11 cellular contexts compared by ENCODE assay signal in the genomic region with DNA sequence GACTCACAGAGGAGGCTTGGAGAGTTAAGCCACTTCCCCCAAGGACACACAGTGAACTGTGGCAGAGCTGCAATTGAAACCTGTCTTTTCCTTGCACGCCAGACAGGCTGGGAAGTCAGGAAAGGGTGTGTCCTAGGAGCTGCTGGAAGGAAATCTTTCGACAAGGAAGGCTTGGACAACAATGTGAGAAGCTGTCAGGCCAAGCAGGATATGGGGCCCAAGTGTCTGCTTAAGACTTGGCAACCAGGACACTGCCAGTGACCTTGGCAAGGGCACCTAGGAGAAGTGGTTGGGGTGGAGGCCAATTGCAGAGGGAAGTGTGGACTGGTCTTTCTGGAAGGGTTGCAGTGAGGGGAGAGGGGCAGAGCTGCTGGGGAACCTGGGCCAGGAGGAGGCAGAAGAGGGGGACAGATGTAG. TPM values are rescaled to one million over a fixed set of nuclear protein-coding genes. Genes with fewer than 3 reads are reported as not detected.
A peak's percentile ranks its signal among the peaks of the same experiment; 100 is the strongest.
DNase-seq lines count a peak whose midpoint lies in the region; ATAC-seq, FAIRE-seq and TF ChIP-seq lines count a peak whose summit lies in the region.
"Had no signal": no experiment of that assay in that cellular context is flagged by ENCODE, and none has a peak within 500 bp of the region (broad histone marks: within the 10 kb centered on the region; RNA-seq: fewer than 3 reads in every experiment).

No MANE protein-coding gene starts in this region.

- no peak for TF ChIP-seq POLR2A in K562 (conservative IDR thresholded peaks at IDR 0.05)
- TF ChIP-seq POLR2A in thyroid gland (IDR thresholded peaks at IDR 0.05), result peak in 1 of 2 donors; percentile 42
- TF ChIP-seq POLR2A in GM18505 (IDR thresholded peaks at IDR 0.05; ENCODE audit: borderline replicate concordance, extremely low read depth, insufficient read depth, insufficient read length), result no peak

- H3K9ac ChIP-seq in K562 (ENCODE audit: insufficient read depth in 1 of 2, low read depth in 2 of 2, low read length in 2 of 2), result peak overlapping the region in 1 of 2 experiments; percentile 61; a peak in 1 of 4 replicates

- H4K20me1 ChIP-seq in K562 (replicated peaks; ENCODE audit: control insufficient read depth, insufficient read depth, low read length), result no peaks in the 10 kb centered on the region

- intact Hi-C loops in K562 (cut with micrococcal nuclease) (no loop called here), left lung (cut with DNase I) (no loop called here), thyroid gland (cut with DNase I) (no loop called here)

- H3K4me3 ChIP-seq in K562, result no peak overlapping the region
- no peak overlapping the region for H3K4me3 ChIP-seq in left lung
- H3K4me3 ChIP-seq in thyroid gland (replicated peaks in 1 of 3), result no peak overlapping the region

- BruUV-seq in K562 (replicated peaks; lab: Mats Ljungman, UMichigan), result no TSS peak

- H3K27ac ChIP-seq in K562 (ENCODE audit: extremely low read depth, low read depth, low read length), result no peak overlapping the region
- H3K27ac ChIP-seq in left lung, result peak overlapping the region; percentile 75 to 87
- H3K27ac ChIP-seq in thyroid gland, result peak overlapping the region; percentile 83 to 93 (median 89)

- peak; percentile 63 for FAIRE-seq in K562 (lab: Jason Lieb, UNC)
- FAIRE-seq: islet of Langerhans had no signal

- H3K9me3 ChIP-seq in K562 (replicated peaks; ENCODE audit: control insufficient read depth, insufficient read depth, low read depth, low read length) (no peaks in the 10 kb centered on the region), left lung (no peaks in the 10 kb centered on the region), thyroid gland (no peaks in the 10 kb centered on the region)

- H3K36me3 ChIP-seq in K562 (ENCODE audit: control insufficient read depth, insufficient read depth, low read length), result no peaks in the 10 kb centered on the region
- H3K36me3 ChIP-seq in left lung, result peaks cover 0 to 22% of the 10 kb centered on the region in 2 donors
- H3K36me3 ChIP-seq in thyroid gland, result no peaks in the 10 kb centered on the region

- no peak overlapping the region for H3K4me2 ChIP-seq in K562 (ENCODE audit: insufficient read depth, low read length)

- no peak for TF ChIP-seq EP300 in K562 (IDR thresholded peaks at IDR 0.05; ENCODE audit: low read length)

- 25% methylated on average over 2 of the region's 2 CpGs for WGBS in K562 (ENCODE audit: insufficient coverage, low coverage, missing lambda C conversion rate)
- 16 to 23% methylated on average over 2 of the region's 2 CpGs for WGBS in thyroid gland, 2 donors

- H3K4me1 ChIP-seq in K562 (replicated peaks in 1 of 2; ENCODE audit: control insufficient read depth in 2 of 2, insufficient read depth in 2 of 2, low read length in 2 of 2) (peaks cover 16 to 51% of the 10 kb centered on the region in 2 experiments; a peak in 4 of 5 replicates), left lung (peaks cover 29 to 59% of the 10 kb centered on the region in 2 donors), thyroid gland (peaks cover 48 to 55% of the 10 kb centered on the region in 2 donors)

- H3K9me1 ChIP-seq in K562 (ENCODE audit: control insufficient read depth, insufficient read depth, low read length), result no peaks in the 10 kb centered on the region

- DNase-seq in NOMO-1 (lab: John Stamatoyannopoulos, UW; ENCODE audit: unreplicated experiment in 2 of 2) (peak; percentile 20 to 45), NOMO-1 treated with dmso at 0.1 percent for 144 hours (lab: John Stamatoyannopoulos, UW; ENCODE audit: unreplicated experiment) (no peak), K562 (ENCODE audit: extremely low read depth in 1 of 4, low spot score in 3 of 4) (no peak), left lung (peak in 1 of 2 donors; percentile 67), thyroid gland (peak; percentile 87 to 89), globus pallidus (ENCODE audit: low spot score) (no peak), pons (ENCODE audit: low spot score) (no peak)

- peaks cover 15% of the 10 kb centered on the region; the same call in 2 of the 3 replicates for H3K79me2 ChIP-seq in K562 (ENCODE audit: control insufficient read depth, insufficient read depth, low read length)

- in situ Hi-C loops in K562 (cut with MboI), result no loop called here

- POLR2A ChIA-PET in K562 (lab: Yijun Ruan, JAX), result interaction anchor here (0.6 to 2.5 kb wide), 3 partner anchors 10 to 846 kb away, joined by 3 to 9 read pairs (median 5); no protein-coding TSS in a partner anchor

- H3K27me3 ChIP-seq in K562 (ENCODE audit: control insufficient read depth in 2 of 2, insufficient read depth in 2 of 2, low read length in 2 of 2), result no peaks in the 10 kb centered on the region
- no peaks in the 10 kb centered on the region for H3K27me3 ChIP-seq in left lung
- no peaks in the 10 kb centered on the region for H3K27me3 ChIP-seq in thyroid gland

- H2AFZ ChIP-seq in K562 (ENCODE audit: low read depth, low read length), result peak overlapping the region; percentile 14; the same call in 1 of the 2 replicates

- TF ChIP-seq CTCF in K562 (IDR thresholded peaks at IDR 0.05 in 2 of 3, conservative IDR thresholded peaks at IDR 0.05 in 1 of 3; ENCODE audit: insufficient read depth in 2 of 3, low read depth in 1 of 3, low read length in 3 of 3), result no peak
- no peak for TF ChIP-seq CTCF in left lung (IDR thresholded peaks at IDR 0.05)
- peak in 1 of 6 experiments; percentile 4 for TF ChIP-seq CTCF in thyroid gland (IDR thresholded peaks at IDR 0.05)

- CTCF ChIA-PET in K562 (lab: Yijun Ruan, JAX; ENCODE audit: low intra/inter-chr PET ratio), result no interaction called here

- TF ChIP-seq RAD21 in K562 (CRISPR knock-in tag; conservative IDR thresholded peaks at IDR 0.05 in 1 of 2, IDR thresholded peaks at IDR 0.05 in 1 of 2), result no peak

- ATAC-seq in K562 (no peak), left lung (peak; percentile 19), GM18505 (IDR thresholded peaks at IDR 0.05; ENCODE audit: unreplicated experiment) (no peak)
- ATAC-seq: HCT116 had no signal

RNA-seq across cellular contexts. Expression of gene CAMKK1, which starts 2.1 kb away (rescaled TPM):
- total RNA-seq in K562 (2011; cell fraction: chromatin; rRNA removed; ENCODE audit: low replicate concordance), result 11.8 and 29.1 TPM in 2 replicates
- 17.0 TPM in 2 replicates for total RNA-seq in K562 (2011; cell fraction: nucleolus; rRNA removed)
- 12.7 and 13.1 TPM in 2 replicates for total RNA-seq in K562 (2011; cell fraction: nucleoplasm; rRNA removed)
- total RNA-seq in K562 (2014; rRNA removed), result 4.9 and 6.2 TPM in 2 replicates
- total RNA-seq in K562 (2014; rRNA removed; fragmentation: Illumina TruSeq; extraction: Trizol), result 1.7 and 2.2 TPM in 2 replicates
- 4.4 and 4.5 TPM in 2 replicates for total RNA-seq in K562 (2015; rRNA removed; fragmentation: Illumina TruSeq; extraction: Trizol)
- total RNA-seq in K562 (2021), result 6.7 and 7.5 TPM in 2 replicates
- 5.7 and 6.5 TPM in 2 replicates for polyA plus RNA-seq in K562 (2011; rRNA removed)
- polyA plus RNA-seq in K562 (2011; cell fraction: cytosol; rRNA removed), result 5.0 and 7.4 TPM in 2 replicates
- polyA plus RNA-seq in K562 (2011; cell fraction: nucleus; rRNA removed), result 17.5 and 25.4 TPM in 2 replicates
- 4.1 and 4.9 TPM in 2 replicates for polyA plus RNA-seq in K562 (2012)
- 5.1 and 6.5 TPM in 2 replicates for polyA plus RNA-seq in K562 (2014; fragmentation: Illumina TruSeq; extraction: Trizol)
- polyA plus RNA-seq in K562 (2014; fragmentation: Nextera tagmentation; extraction: Ambion mirVana), result under 1 TPM; 0.34 to 0.59 TPM
- 6.1 and 7.4 TPM in 2 replicates for polyA plus RNA-seq in K562 (2014; rRNA removed)
- polyA minus RNA-seq in K562 (2011; rRNA and poly(A)+ RNA removed), result 3.5 and 4.8 TPM in 2 replicates
- polyA minus RNA-seq in K562 (2011; cell fraction: cytosol; rRNA and poly(A)+ RNA removed), result 3.2 and 4.5 TPM in 2 replicates
- 7.5 and 8.2 TPM in 2 replicates for polyA minus RNA-seq in K562 (2011; cell fraction: nucleus; rRNA and poly(A)+ RNA removed)
- 10 to 100 TPM in 1 of 2 donors, 1 to 10 TPM in 1; 3.9 to 13.4 TPM for total RNA-seq in left lung
- 10 to 100 TPM in 1 of 4 donors, 1 to 10 TPM in 3; 5.9 to 10.1 (median 7.9) TPM for total RNA-seq in thyroid gland

RNA-seq across cellular contexts. Expression of gene P2RX1, which starts 21.3 kb away (rescaled TPM):
- 21.9 and 70.4 TPM in 2 replicates for total RNA-seq in K562 (2011; cell fraction: chromatin; rRNA removed; ENCODE audit: low replicate concordance)
- total RNA-seq in K562 (2011; cell fraction: nucleolus; rRNA removed), result 38.4 and 45.2 TPM in 2 replicates
- total RNA-seq in K562 (2011; cell fraction: nucleoplasm; rRNA removed), result 27.3 and 30.9 TPM in 2 replicates
- total RNA-seq in K562 (2014; rRNA removed) (13.3 and 16.0 TPM in 2 replicates), K562 (2014; rRNA removed; fragmentation: Illumina TruSeq; extraction: Trizol) (4.9 and 6.8 TPM in 2 replicates), K562 (2015; rRNA removed; fragmentation: Illumina TruSeq; extraction: Trizol) (8.1 and 9.6 TPM in 2 replicates), K562 (2021) (15.3 and 20.3 TPM in 2 replicates), left lung (10 to 100 TPM in 1 of 2 donors, 1 to 10 TPM in 1; 3.9 to 12.1 TPM), thyroid gland (under 1 TPM in 3 of 4 donors, not detected in 1; 0.11 to 0.54 (median 0.21) TPM)
- polyA plus RNA-seq in K562 (2011; rRNA removed) (12.2 and 13.6 TPM in 2 replicates), K562 (2014; fragmentation: Illumina TruSeq; extraction: Trizol) (10.3 and 17.6 TPM in 2 replicates), K562 (2014; fragmentation: Nextera tagmentation; extraction: Ambion mirVana) (under 1 TPM; 0.27 to 0.66 TPM), K562 (2014; rRNA removed) (18.4 and 18.8 TPM in 2 replicates)
- 10.0 and 27.5 TPM in 2 replicates for polyA plus RNA-seq in K562 (2011; cell fraction: cytosol; rRNA removed)
- polyA plus RNA-seq in K562 (2011; cell fraction: nucleus; rRNA removed), result 41.2 and 64.7 TPM in 2 replicates
- polyA plus RNA-seq in K562 (2012), result 18.2 and 106 TPM in 2 replicates
- 4.3 and 7.9 TPM in 2 replicates for polyA minus RNA-seq in K562 (2011; rRNA and poly(A)+ RNA removed)
- 3.7 and 7.2 TPM in 2 replicates for polyA minus RNA-seq in K562 (2011; cell fraction: cytosol; rRNA and poly(A)+ RNA removed)
- 12.2 and 18.7 TPM in 2 replicates for polyA minus RNA-seq in K562 (2011; cell fraction: nucleus; rRNA and poly(A)+ RNA removed)
- total RNA-seq: activated CD8-positive, alpha-beta memory T cell treated with anti-CD3 and anti-CD28 coated beads for 36 hours had no signal

RNA-seq across cellular contexts. Expression of gene NCBP3, which starts 48.9 kb away (rescaled TPM):
- total RNA-seq in K562 (2011; cell fraction: chromatin; rRNA removed; ENCODE audit: low replicate concordance), result 47.1 and 120 TPM in 2 replicates
- total RNA-seq in K562 (2011; cell fraction: nucleolus; rRNA removed), result 24.3 and 29.0 TPM in 2 replicates
- 71.9 and 106 TPM in 2 replicates for total RNA-seq in K562 (2011; cell fraction: nucleoplasm; rRNA removed)
- 11.9 and 13.0 TPM in 2 replicates for total RNA-seq in K562 (2014; rRNA removed)
- total RNA-seq in K562 (2014; rRNA removed; fragmentation: Illumina TruSeq; extraction: Trizol), result 20.8 and 21.4 TPM in 2 replicates
- 15.0 and 17.9 TPM in 2 replicates for total RNA-seq in K562 (2015; rRNA removed; fragmentation: Illumina TruSeq; extraction: Trizol)
- 20.5 and 23.7 TPM in 2 replicates for total RNA-seq in K562 (2021)
- 16.7 and 22.0 TPM in 2 replicates for polyA plus RNA-seq in K562 (2011; rRNA removed)
- polyA plus RNA-seq in K562 (2011; cell fraction: cytosol; rRNA removed), result 4.4 and 8.3 TPM in 2 replicates
- polyA plus RNA-seq in K562 (2011; cell fraction: nucleus; rRNA removed), result 35.6 and 38.6 TPM in 2 replicates
- polyA plus RNA-seq in K562 (2012), result 15.5 and 16.0 TPM in 2 replicates
- polyA plus RNA-seq in K562 (2014; fragmentation: Illumina TruSeq; extraction: Trizol), result 16.6 and 23.0 TPM in 2 replicates
- 1 to 10 TPM; 3.1 to 5.8 TPM for polyA plus RNA-seq in K562 (2014; fragmentation: Nextera tagmentation; extraction: Ambion mirVana)
- polyA plus RNA-seq in K562 (2014; rRNA removed), result 25.5 and 26.9 TPM in 2 replicates
- polyA minus RNA-seq in K562 (2011; rRNA and poly(A)+ RNA removed), result 19.6 and 25.8 TPM in 2 replicates
- polyA minus RNA-seq in K562 (2011; cell fraction: cytosol; rRNA and poly(A)+ RNA removed), result 5.0 and 8.9 TPM in 2 replicates
- 11.3 and 17.9 TPM in 2 replicates for polyA minus RNA-seq in K562 (2011; cell fraction: nucleus; rRNA and poly(A)+ RNA removed)
- 10 to 100 TPM; 30.6 to 31.8 TPM for total RNA-seq in left lung
- total RNA-seq in thyroid gland, result 100 to 1,000 TPM in 1 of 4 donors, 10 to 100 TPM in 3; 28.4 to 265 (median 36.1) TPM

Comparison
In these comparisons a context has a peak if more than half of its experiments do, and no peak if none do; other contexts are left out.
1. DNase-seq: peak in NOMO-1 (2 of 2) and thyroid gland (2 of 2); none in NOMO-1 treated with dmso at 0.1 percent for 144 hours (single experiment), K562 (0 of 4), globus pallidus (single experiment) and pons (single experiment).